ENCODE assay signal across 26 cellular contexts in genomic region chr5:108619815-108620214, GRCh38.
"Had no signal": no experiment of that assay in that cellular context is flagged by ENCODE, and none has a peak within 500 bp of the region (broad histone marks: within the 10 kb centered on the region; RNA-seq: fewer than 3 reads in every experiment).

No MANE protein-coding gene starts in this region.

- ATAC-seq: HepG2, Panc1, PC-3, T-cell had no signal

- H3K9me3 ChIP-seq: SK-N-SH had no signal

- DNase-seq: IMR-90, Kasumi-1, MV-4-11, NCI-H1048, NCI-H1105, NCI-H1417 treated with DMSO at 0.1 percent for 48 hours, NCI-H146, NCI-H1694 treated with DMSO at 0.1 percent for 48 hours, NCI-H1930, NCI-H2081, NCI-H2171, NCI-H226, NCI-H446, NCI-H510A, NCI-H524 treated with DMSO at 0.1 percent for 48 hours, NCI-H69, NCI-H774, PC-3, SHP77, SK-N-SH, SW 1271, T-cell had no signal

- H3K4me2 ChIP-seq: KMS-11, SK-N-SH had no signal

- H3K27ac ChIP-seq: KMS-11, RWPE1 had no signal

- FAIRE-seq: HepG2 had no signal

- H3K9ac ChIP-seq: KMS-11, SK-N-SH had no signal
